22 cellular contexts compared by ENCODE assay signal in the genomic region with DNA sequence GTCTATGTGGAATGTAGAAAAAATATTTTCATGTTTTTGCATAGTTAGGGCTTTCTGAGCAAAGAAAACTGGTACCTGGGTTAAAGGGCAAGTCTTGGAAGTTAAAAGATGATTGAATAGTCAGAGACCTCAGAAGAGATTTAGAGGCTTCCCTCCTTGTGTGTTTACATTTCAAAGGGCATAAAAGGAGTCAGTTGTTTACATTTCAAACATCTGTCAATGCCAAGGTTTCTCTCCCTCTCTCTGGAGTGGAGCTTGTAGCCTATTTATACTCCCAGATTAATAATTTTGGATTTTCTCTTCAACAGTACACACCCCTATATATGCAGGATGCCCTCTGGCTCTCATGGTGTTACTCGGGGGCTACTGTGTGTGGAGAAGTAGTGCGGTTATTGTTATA. TPM values are rescaled to one million over a fixed set of nuclear protein-coding genes. Genes with fewer than 3 reads are reported as not detected.
A peak's percentile ranks its signal among the peaks of the same experiment; 100 is the strongest.
DNase-seq lines count a peak whose midpoint lies in the region; ATAC-seq, FAIRE-seq and TF ChIP-seq lines count a peak whose summit lies in the region.
"Had no signal": no experiment of that assay in that cellular context is flagged by ENCODE, and none has a peak within 500 bp of the region (broad histone marks: within the 10 kb centered on the region; RNA-seq: fewer than 3 reads in every experiment).

No MANE protein-coding gene starts in this region.

- TF ChIP-seq CTCF in HEK293 (tag by site-specific recombination; IDR thresholded peaks at IDR 0.05) (no peak), HepG2 (CRISPR knock-in tag; IDR thresholded peaks at IDR 0.05) (no peak)

- TF ChIP-seq POLR2A in HepG2 (IDR thresholded peaks at IDR 0.05; ENCODE audit: insufficient read depth in 1 of 2, low read depth in 2 of 2, low read length in 2 of 2): no peak

- H2AFZ ChIP-seq in HepG2 (ENCODE audit: low read length): no peak overlapping the region
- H2AFZ ChIP-seq: GM23248 had no signal

- H3K4me1 ChIP-seq in HEK293 (ENCODE audit: control insufficient read depth, insufficient read depth, low read length) (no peaks in the 10 kb centered on the region), HepG2 (ENCODE audit: insufficient read depth, low read length) (peaks cover 14% of the 10 kb centered on the region)
- H3K4me1 ChIP-seq: BE2C, Caco-2 had no signal

- H3K4me3 ChIP-seq in HEK293 (ENCODE audit: low read depth, low read length) (no peak overlapping the region), HepG2 (replicated peaks in 1 of 3; ENCODE audit: insufficient read depth in 1 of 3, low read depth in 2 of 3, low read length in 3 of 3) (no peak overlapping the region)
- H3K4me3 ChIP-seq: GM23248, HAP-1, K562 had no signal

- no peaks in the 10 kb centered on the region for H4K20me1 ChIP-seq in HepG2 (ENCODE audit: insufficient read depth, low read length)

- DNase-seq in NCI-H345 (lab: John Stamatoyannopoulos, UW) (peak; percentile 9), NCI-H345 treated with DMSO at 0.1 percent for 48 hours (lab: John Stamatoyannopoulos, UW; ENCODE audit: unreplicated experiment) (no peak), DMS53 (lab: John Stamatoyannopoulos, UW) (peak; percentile 61), HepG2 (ENCODE audit: low spot score) (no peak), OCI-M1 (lab: John Stamatoyannopoulos, UW) (no peak)
- DNase-seq: ACHN; BE2C; C1 segment of cervical spinal cord; Caco-2; CD4-positive, CD25-positive, alpha-beta regulatory T cell; DMS79 treated with DMSO at 0.1 percent for 48 hours; GF-D8; GM23248; IMR-90 had no signal

- no peaks in the 10 kb centered on the region for H3K36me3 ChIP-seq in HEK293 (ENCODE audit: control insufficient read depth in 2 of 2, insufficient read depth in 1 of 2, low read length in 2 of 2)
- H3K36me3 ChIP-seq in HepG2 (replicated peaks in 1 of 2; ENCODE audit: control insufficient read depth in 1 of 2, insufficient read depth in 2 of 2, low read length in 2 of 2): no peaks in the 10 kb centered on the region
- H3K36me3 ChIP-seq: BE2C, HAP-1 had no signal

- POLR2A ChIA-PET in HEK293 (lab: Yijun Ruan, JAX) (interaction anchor here (1.7 kb wide), 1 partner anchor 14 kb away, joined by 8 read pairs; the partner anchor contains the start of gene SEMA4F), HepG2 (lab: Yijun Ruan, JAX) (interaction anchor here (0.9 kb wide), 1 partner anchor 519 kb away, joined by 3 read pairs; no protein-coding TSS in a partner anchor)

- no peak for TF ChIP-seq EP300 in HepG2 (IDR thresholded peaks at IDR 0.05; ENCODE audit: low read depth in 2 of 2, low read length in 2 of 2)
- TF ChIP-seq EP300 in HepG2 (CRISPR knock-in tag; IDR thresholded peaks at IDR 0.05; ENCODE audit: borderline replicate concordance): no peak

- in situ Hi-C loops in HepG2 (cut with HindIII; ENCODE audit: extremely low pct_ligation_motif_present, low pct_unique_long_range_greater_than_20kb): no loop called here

- CTCF ChIA-PET in HEK293 (lab: Yijun Ruan, JAX): no interaction called here
- CTCF ChIA-PET in HepG2 (lab: Yijun Ruan, JAX; ENCODE audit: low intra/inter-chr PET ratio, low total read pairs): no interaction called here

- WGBS in HepG2 (ENCODE audit: low lambda C conversion rate): 21% methylated on average over 2 of the region's 2 CpGs

- no peak for TF ChIP-seq RAD21 in HepG2 (CRISPR knock-in tag; IDR thresholded peaks at IDR 0.05)

- FAIRE-seq in HepG2 (lab: Jason Lieb, UNC): no peak
- FAIRE-seq: D721Med, K562 had no signal

- intact Hi-C loops in HepG2 (cut with micrococcal nuclease; ENCODE audit: unreplicated experiment): no loop called here

- H3K4me2 ChIP-seq in HepG2 (ENCODE audit: low read depth, low read length): no peak overlapping the region

- no peaks in the 10 kb centered on the region for H3K79me2 ChIP-seq in HepG2 (ENCODE audit: insufficient read depth, low read length)

- no peaks in the 10 kb centered on the region for H3K9me3 ChIP-seq in HEK293 (ENCODE audit: control insufficient read depth, insufficient read depth, low read depth, low read length)
- H3K9me3 ChIP-seq in HepG2 (ENCODE audit: low read length): no peaks in the 10 kb centered on the region
- H3K9me3 ChIP-seq: BE2C, Caco-2, HAP-1 had no signal

- H3K9ac ChIP-seq in HepG2 (ENCODE audit: insufficient read depth, low read depth, low read length): no peak overlapping the region
- H3K9ac ChIP-seq: GM23248 had no signal

- no peak overlapping the region for H3K27ac ChIP-seq in HEK293 (ENCODE audit: extremely low read depth, low read depth, low read length)
- no peak overlapping the region for H3K27ac ChIP-seq in HepG2 (ENCODE audit: extremely low read length, insufficient read depth, low read length)
- H3K27ac ChIP-seq: GM23248, HL-60 had no signal

- no TSS peak for BruUV-seq in HepG2 (replicated peaks; lab: Mats Ljungman, UMichigan)

- no peaks in the 10 kb centered on the region for H3K27me3 ChIP-seq in HepG2 (ENCODE audit: control insufficient read depth in 1 of 2, insufficient read depth in 2 of 2, low read length in 2 of 2)

- peak; percentile 43 for ATAC-seq in HepG2
- ATAC-seq in GM18517 (IDR thresholded peaks at IDR 0.05; ENCODE audit: unreplicated experiment): no peak
- ATAC-seq: K562 had no signal

TF ChIP-seq in HEK293, 187 proteins besides CTCF, POLR2A, EP300 and RAD21:
- peak; percentile 27; the same call in 1 of the 2 replicates for TF ChIP-seq WT1 (tag by site-specific recombination; IDR thresholded peaks at IDR 0.05)
- no peak for TF ChIP-seq GFI1B (tag by site-specific recombination; IDR thresholded peaks at IDR 0.05)

TF ChIP-seq in HepG2, 621 proteins besides CTCF, POLR2A, EP300 and RAD21 (continues in another document):
- no peak for TF ChIP-seq FOXP1 (IDR thresholded peaks at IDR 0.05)
- TF ChIP-seq FOXP1 (CRISPR knock-in tag; IDR thresholded peaks at IDR 0.05): peak; percentile 45

RNA-seq across cellular contexts. Expression of gene M1AP, which starts 8.6 kb away (rescaled TPM):
- total RNA-seq in HepG2 (2016; rRNA removed; fragmentation: Illumina TruSeq; extraction: Trizol): not detected in 2 replicates
- not detected in 2 replicates for total RNA-seq in HepG2 (2016; cell fraction: cytosol; rRNA removed; fragmentation: Illumina TruSeq; extraction: Trizol; ENCODE audit: low read depth)
- not detected in 2 replicates for total RNA-seq in HepG2 (2016; cell fraction: insoluble cytoplasmic fraction; rRNA removed; fragmentation: Illumina TruSeq; extraction: Trizol)
- total RNA-seq in HepG2 (2016; cell fraction: membrane; rRNA removed; fragmentation: Illumina TruSeq; extraction: Trizol): not detected in 2 replicates
- not detected in 2 replicates for total RNA-seq in HepG2 (2016; cell fraction: nucleus; rRNA removed; fragmentation: Illumina TruSeq; extraction: Trizol)
- 0.16 TPM in 1 of 2 replicates, not detected in the other for polyA plus RNA-seq in HepG2 (2011; rRNA removed)
- not detected in 2 replicates for polyA plus RNA-seq in HepG2 (2011; cell fraction: cytosol; rRNA removed)
- polyA plus RNA-seq in HepG2 (2011; cell fraction: nucleus; rRNA removed): not detected in 2 replicates
- polyA plus RNA-seq in HepG2 (2012): not detected in 2 replicates
- polyA plus RNA-seq in HepG2 (2016; cell fraction: cytosol; fragmentation: Illumina TruSeq; extraction: Trizol; ENCODE audit: low read depth): not detected in 2 replicates
- polyA plus RNA-seq in HepG2 (2016; cell fraction: insoluble cytoplasmic fraction; fragmentation: Illumina TruSeq; extraction: Trizol; ENCODE audit: low read depth): not detected in 2 replicates
- polyA plus RNA-seq in HepG2 (2016; cell fraction: membrane; fragmentation: Illumina TruSeq; extraction: Trizol; ENCODE audit: low read depth): not detected in 2 replicates
- not detected in 2 replicates for polyA plus RNA-seq in HepG2 (2016; cell fraction: nucleus; fragmentation: Illumina TruSeq; extraction: Trizol; ENCODE audit: insufficient read depth, low read depth)
- polyA minus RNA-seq in HepG2 (2011; rRNA and poly(A)+ RNA removed; ENCODE audit: low replicate concordance): not detected in 2 replicates
- not detected in 2 replicates for polyA minus RNA-seq in HepG2 (2011; cell fraction: cytosol; rRNA and poly(A)+ RNA removed)
- not detected in 2 replicates for polyA minus RNA-seq in HepG2 (2011; cell fraction: nucleus; rRNA and poly(A)+ RNA removed)
- total RNA-seq: A172; Caco-2; CD4-positive, CD25-positive, alpha-beta regulatory T cell; H4; IMR-90 had no signal
- polyA plus RNA-seq: CD4-positive, CD25-positive, alpha-beta regulatory T cell had no signal

RNA-seq across cellular contexts. Expression of gene SEMA4F, which starts 14.5 kb away (rescaled TPM):
- total RNA-seq in HepG2 (2016; rRNA removed; fragmentation: Illumina TruSeq; extraction: Trizol): 4.0 and 7.1 TPM in 2 replicates
- total RNA-seq in HepG2 (2016; cell fraction: cytosol; rRNA removed; fragmentation: Illumina TruSeq; extraction: Trizol; ENCODE audit: low read depth): 1.1 and 1.6 TPM in 2 replicates
- total RNA-seq in HepG2 (2016; cell fraction: insoluble cytoplasmic fraction; rRNA removed; fragmentation: Illumina TruSeq; extraction: Trizol): 3.3 and 6.9 TPM in 2 replicates
- total RNA-seq in HepG2 (2016; cell fraction: membrane; rRNA removed; fragmentation: Illumina TruSeq; extraction: Trizol): 4.4 and 4.5 TPM in 2 replicates
- total RNA-seq in HepG2 (2016; cell fraction: nucleus; rRNA removed; fragmentation: Illumina TruSeq; extraction: Trizol): 7.5 and 9.3 TPM in 2 replicates
- 10.3 and 10.6 TPM in 2 replicates for polyA plus RNA-seq in HepG2 (2011; rRNA removed)
- polyA plus RNA-seq in HepG2 (2011; cell fraction: cytosol; rRNA removed): 10.3 and 10.4 TPM in 2 replicates
- polyA plus RNA-seq in HepG2 (2011; cell fraction: nucleus; rRNA removed): 13.5 and 16.0 TPM in 2 replicates
- 5.5 and 6.6 TPM in 2 replicates for polyA plus RNA-seq in HepG2 (2012)
- polyA plus RNA-seq in HepG2 (2016; cell fraction: cytosol; fragmentation: Illumina TruSeq; extraction: Trizol; ENCODE audit: low read depth): 1.4 and 1.5 TPM in 2 replicates
- 3.4 and 4.1 TPM in 2 replicates for polyA plus RNA-seq in HepG2 (2016; cell fraction: insoluble cytoplasmic fraction; fragmentation: Illumina TruSeq; extraction: Trizol; ENCODE audit: low read depth)
- polyA plus RNA-seq in HepG2 (2016; cell fraction: membrane; fragmentation: Illumina TruSeq; extraction: Trizol; ENCODE audit: low read depth): 3.4 and 4.6 TPM in 2 replicates
- 10.3 and 10.9 TPM in 2 replicates for polyA plus RNA-seq in HepG2 (2016; cell fraction: nucleus; fragmentation: Illumina TruSeq; extraction: Trizol; ENCODE audit: insufficient read depth, low read depth)
- polyA minus RNA-seq in HepG2 (2011; rRNA and poly(A)+ RNA removed; ENCODE audit: low replicate concordance): 4.0 and 21.9 TPM in 2 replicates
- 4.8 and 5.8 TPM in 2 replicates for polyA minus RNA-seq in HepG2 (2011; cell fraction: cytosol; rRNA and poly(A)+ RNA removed)
- 6.1 and 7.2 TPM in 2 replicates for polyA minus RNA-seq in HepG2 (2011; cell fraction: nucleus; rRNA and poly(A)+ RNA removed)

Comparison
In these comparisons a context has a peak if more than half of its experiments do, and no peak if none do; other contexts are left out.
1. DNase-seq: peak in NCI-H345 (single experiment) and DMS53 (single experiment); none in NCI-H345 treated with DMSO at 0.1 percent for 48 hours (single experiment), HepG2 (single experiment) and OCI-M1 (single experiment).